Comparison of ENCODE assay signal across 18 cellular contexts in genomic region chr1:221664253-221664652, GRCh38.
"Had no signal": no experiment of that assay in that cellular context is flagged by ENCODE, and none has a peak within 500 bp of the region (broad histone marks: within the 10 kb centered on the region; RNA-seq: fewer than 3 reads in every experiment).

No MANE protein-coding gene starts in this region.

- FAIRE-seq: keratinocyte had no signal

- H3K4me3 Mint-ChIP-seq: activated CD8-positive, alpha-beta T cell treated with anti-CD3 and anti-CD28 coated beads for 36 hours; activated naive CD8-positive, alpha-beta T cell treated with anti-CD3 and anti-CD28 coated beads for 36 hours; activated T-cell treated with anti-CD3 and anti-CD28 coated beads, Interleukin-2, amount 50 U/mL, for 72 hours had no signal

- H3K27ac ChIP-seq: breast epithelium, dorsolateral prefrontal cortex, ovary had no signal

- H3K9me3 ChIP-seq: breast epithelium, ovary had no signal

- H3K36me3 ChIP-seq: breast epithelium, ovary had no signal

- ATAC-seq: activated CD8-positive, alpha-beta T cell treated with anti-CD3 and anti-CD28 coated beads for 36 hours; activated T-cell treated with anti-CD3 and anti-CD28 coated beads, Interleukin-2, amount 50 U/mL, for 72 hours; left ventricle myocardium superior; stimulated activated naive CD8-positive, alpha-beta T cell treated with anti-CD3 and anti-CD28 coated beads, Interleukin-15, Interleukin-2, amounts not matched to agents 100 U/mL and 50 U/mL, for 24 hours had no signal

- H3K27me3 ChIP-seq: breast epithelium, ovary had no signal

- H3K27ac Mint-ChIP-seq: activated CD8-positive, alpha-beta T cell treated with anti-CD3 and anti-CD28 coated beads for 36 hours; activated naive CD8-positive, alpha-beta T cell treated with anti-CD3 and anti-CD28 coated beads for 36 hours; activated T-cell treated with anti-CD3 and anti-CD28 coated beads, Interleukin-2, amount 50 U/mL, for 72 hours had no signal

- H3K9me3 Mint-ChIP-seq: activated CD8-positive, alpha-beta T cell treated with anti-CD3 and anti-CD28 coated beads for 36 hours; activated naive CD8-positive, alpha-beta T cell treated with anti-CD3 and anti-CD28 coated beads for 36 hours had no signal

- H3K4me3 ChIP-seq: breast epithelium, dorsolateral prefrontal cortex, ovary had no signal

- DNase-seq: activated CD4-positive, alpha-beta T cell treated with anti-CD3 and anti-CD28 coated beads for 4 hours; activated CD8-positive, alpha-beta memory T cell treated with anti-CD3 and anti-CD28 coated beads, Interleukin-2, amount 50 U/mL, for 4 hours; activated CD8-positive, alpha-beta T cell treated with anti-CD3 and anti-CD28 coated beads for 36 hours; activated gamma-delta T cell treated with Interleukin-2 at 50 U/mL for 16 hours; activated naive CD8-positive, alpha-beta T cell treated with anti-CD3 and anti-CD28 coated beads for 36 hours; activated T-cell treated with anti-CD3 and anti-CD28 coated beads, Interleukin-2, amount 50 U/mL, for 72 hours; anterior cingulate cortex; dorsolateral prefrontal cortex; foreskin melanocyte; head of caudate nucleus; left ventricle myocardium superior; mesenchymal stem cell; ovary; stimulated activated CD4-positive, alpha-beta T cell treated with anti-CD3 and anti-CD28 coated beads, Interleukin-4, amount 100 ng/mL, for 1 hour; stimulated activated CD8-positive, alpha-beta memory T cell treated with anti-CD3 and anti-CD28 coated beads, Interleukin-4, amount 100 ng/mL, for 48 hours; stimulated activated naive CD8-positive, alpha-beta T cell treated with anti-CD3 and anti-CD28 coated beads, Interleukin-15, Interleukin-2, amounts not matched to agents 100 U/mL and 50 U/mL, for 24 hours had no signal

- H3K36me3 Mint-ChIP-seq: activated naive CD8-positive, alpha-beta T cell treated with anti-CD3 and anti-CD28 coated beads for 36 hours had no signal

- H3K4me1 ChIP-seq: breast epithelium had no signal
